ENCODE assay signal across 8 cellular contexts in genomic region chr19:5680437-5681368, GRCh38. TPM values are rescaled to one million over a fixed set of nuclear protein-coding genes. Genes with fewer than 3 reads are reported as not detected.
DNase-seq lines count a peak whose midpoint lies in the region; ATAC-seq, FAIRE-seq and TF ChIP-seq lines count a peak whose summit lies in the region.

A gene with protein sequence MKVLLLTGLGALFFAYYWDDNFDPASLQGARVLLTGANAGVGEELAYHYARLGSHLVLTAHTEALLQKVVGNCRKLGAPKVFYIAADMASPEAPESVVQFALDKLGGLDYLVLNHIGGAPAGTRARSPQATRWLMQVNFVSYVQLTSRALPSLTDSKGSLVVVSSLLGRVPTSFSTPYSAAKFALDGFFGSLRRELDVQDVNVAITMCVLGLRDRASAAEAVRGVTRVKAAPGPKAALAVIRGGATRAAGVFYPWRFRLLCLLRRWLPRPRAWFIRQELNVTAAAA (plus strand): TSS chr19:5681027. CDS start chr19:5684833, 3,806 bp downstream.
A gene with protein sequence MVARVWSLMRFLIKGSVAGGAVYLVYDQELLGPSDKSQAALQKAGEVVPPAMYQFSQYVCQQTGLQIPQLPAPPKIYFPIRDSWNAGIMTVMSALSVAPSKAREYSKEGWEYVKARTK (minus strand): TSS chr19:5680516. CDS start chr19:5680486, 30 bp downstream.

- no TSS peak for BruUV-seq in OCI-LY7 (replicated peaks; lab: Mats Ljungman, UMichigan)

- H3K4me3 ChIP-seq in OCI-LY7 (ENCODE audit: low read depth, low read length, poor library complexity, severe bottlenecking) = peak within 1 kb of the TSS; percentile 96
- peak within 1 kb of the TSS; percentile 74 for H3K4me3 ChIP-seq in epithelial cell of proximal tubule (ENCODE audit: low read depth, low read length)

- DNase-seq in D721Med (ENCODE audit: insufficient read length, low spot score) (peak; percentile 87), HuH-7.5 (ENCODE audit: low spot score) (peak; percentile 98), OCI-LY7 (ENCODE audit: low spot score) (peak; percentile 99), activated T-cell treated with anti-CD3 and anti-CD28 coated beads for 48 hours (ENCODE audit: low read depth) (peak; percentile 96), epithelial cell of proximal tubule (ENCODE audit: low read depth) (peak; percentile 83), mucosa of gallbladder (ENCODE audit: low spot score) (peak; percentile 99)
- DNase-seq in stimulated activated CD8-positive, alpha-beta memory T cell treated with anti-CD3 and anti-CD28 coated beads, Interleukin-4, amount 100 ng/mL, for 4 hours (ENCODE audit: low read depth in 2 of 2, low spot score in 1 of 2) = peak; percentile 93 to 97

- ATAC-seq in GM21526 (IDR thresholded peaks at IDR 0.05; ENCODE audit: low FRiP score, unreplicated experiment) = peak; percentile 68

- H3K4me2 ChIP-seq in OCI-LY7 (ENCODE audit: low read length) = peak within 1 kb of the TSS; percentile 98

- CTCF ChIA-PET in OCI-LY7 (lab: Charles Lee; ENCODE audit: unreplicated experiment) = no interaction called here

- H2AFZ ChIP-seq in OCI-LY7 (ENCODE audit: low read length) = peak within 1 kb of the TSS; percentile 82

- POLR2A ChIA-PET in OCI-LY7 (lab: Charles Lee) = no interaction called here

- H3K9me3 ChIP-seq in OCI-LY7 (ENCODE audit: low read length) = no peaks in the 10 kb centered on the region

- H3K27ac ChIP-seq in OCI-LY7 (ENCODE audit: low read depth, low read length, poor library complexity, severe bottlenecking) = peak within 1 kb of the TSS; percentile 56

- no peaks in the 10 kb centered on the region for H3K36me3 ChIP-seq in OCI-LY7 (ENCODE audit: insufficient read depth, low read length)

- no peaks in the 10 kb centered on the region for H4K20me1 ChIP-seq in OCI-LY7 (ENCODE audit: insufficient read depth, low read length)

- no peak for FAIRE-seq in D721Med (lab: Jason Lieb, UNC)

- intact Hi-C loops in OCI-LY7 (cut with micrococcal nuclease; ENCODE audit: unreplicated experiment) = loop anchor here (2.0 kb wide), 1 partner anchor 58 kb away; the partner anchor contains the start of genes SAFB and SAFB2

- no peaks in the 10 kb centered on the region for H3K9me2 ChIP-seq in OCI-LY7 (ENCODE audit: insufficient read depth, low read length)

- peaks cover 12% of the 10 kb centered on the region for H3K4me1 ChIP-seq in OCI-LY7 (ENCODE audit: insufficient read depth, low read length, poor library complexity, severe bottlenecking)

- no peaks in the 10 kb centered on the region; the same call in 1 of the 2 replicates for H3K79me2 ChIP-seq in OCI-LY7 (ENCODE audit: insufficient read depth, low read depth, low read length)

- TF ChIP-seq CTCF in D721Med (IDR thresholded peaks at IDR 0.05; ENCODE audit: insufficient read depth, missing control alignments) (no peak), OCI-LY7 (conservative IDR thresholded peaks at IDR 0.05; ENCODE audit: low read length) (no peak), epithelial cell of proximal tubule (conservative IDR thresholded peaks at IDR 0.05; ENCODE audit: low read depth, low read length) (no peak)

RNA-seq across cellular contexts. Expression of the first gene that starts in this region (rescaled TPM):
- 2.1 and 4.6 TPM in 2 replicates for total RNA-seq in OCI-LY7 (2014; rRNA removed; shearing (Covaris generic))
- total RNA-seq in OCI-LY7 (2022) (4.6 and 4.9 TPM in 2 replicates), epithelial cell of proximal tubule (4.3 and 13.5 TPM in 2 replicates), mucosa of gallbladder (15.7 TPM)

RNA-seq across cellular contexts. Expression of the second gene that starts in this region (rescaled TPM):
- 102 and 119 TPM in 2 replicates for total RNA-seq in OCI-LY7 (2014; rRNA removed; shearing (Covaris generic))
- total RNA-seq in OCI-LY7 (2022) = 39.2 and 41.7 TPM in 2 replicates
- 61.2 and 67.6 TPM in 2 replicates for total RNA-seq in epithelial cell of proximal tubule
- total RNA-seq in mucosa of gallbladder = 62.6 TPM

Comparison
In these comparisons a context has a peak if more than half of its experiments do, and no peak if none do; other contexts are left out.
1. Peak in every context shown above with its lines: DNase-seq, ATAC-seq, H3K4me3 ChIP-seq and H3K27ac ChIP-seq.